ENCODE assay signal across 1 cellular context in the genomic region with DNA sequence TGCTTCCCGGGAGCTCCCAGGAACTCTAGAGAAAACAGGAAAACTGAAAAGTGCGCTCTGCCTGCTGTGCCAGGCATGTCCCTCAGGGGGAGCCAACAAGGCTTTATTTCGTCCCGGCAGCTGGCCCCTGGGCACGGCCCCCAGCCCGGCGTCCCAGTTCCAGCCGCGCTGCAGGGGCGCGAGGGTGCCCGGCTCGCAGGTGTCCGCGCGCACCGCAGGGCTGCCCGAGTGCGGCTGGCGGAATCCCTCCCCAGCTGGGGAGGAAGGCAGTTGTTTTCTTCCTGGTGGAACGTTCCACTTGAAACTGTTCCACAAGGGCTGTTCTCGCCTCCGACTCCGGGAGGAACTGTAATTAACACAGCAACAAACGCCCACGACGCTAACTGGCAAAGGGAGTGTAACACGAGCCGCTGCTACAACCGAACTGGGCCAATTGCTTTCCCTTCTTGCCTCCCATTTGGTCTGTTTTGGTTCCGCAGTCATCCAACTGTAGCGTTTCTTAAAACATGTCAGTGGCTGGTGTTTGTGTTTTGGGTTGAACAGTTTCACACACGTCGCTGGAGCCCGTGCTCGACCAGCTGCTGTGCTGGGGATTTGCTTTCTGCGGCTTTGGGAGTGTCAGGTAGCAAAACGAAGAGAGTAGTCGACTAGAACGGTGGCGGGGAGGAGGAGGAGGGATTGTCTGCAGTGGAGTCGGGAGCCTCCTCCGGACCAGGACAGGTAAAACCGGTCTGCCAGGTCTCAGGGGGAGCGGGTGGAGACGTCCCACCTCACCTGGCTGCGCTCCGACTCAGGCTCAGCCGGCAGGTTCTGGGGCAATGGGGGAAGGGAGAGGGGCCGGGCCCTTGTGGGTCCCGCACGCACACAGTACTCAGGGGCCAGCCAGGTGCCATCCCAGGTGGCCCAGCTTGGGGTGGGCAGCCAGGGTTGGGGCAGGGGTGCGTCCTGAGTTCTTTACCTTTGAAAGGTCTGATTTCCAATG.
A peak's percentile ranks its signal among the peaks of the same experiment; 100 is the strongest.
TF ChIP-seq lines count a peak whose summit lies in the region.

No MANE protein-coding gene starts in this region.

TF ChIP-seq in HEK293, 187 proteins besides CTCF, POLR2A, EP300 and RAD21 (continued from another document and continues in another):
- no peak for TF ChIP-seq ZNF391 (tag by site-specific recombination; IDR thresholded peaks at IDR 0.05; ENCODE audit: borderline replicate concordance, low read depth)
- no peak for TF ChIP-seq ZNF433 (tag by site-specific recombination; IDR thresholded peaks at IDR 0.05; ENCODE audit: low read depth)
- TF ChIP-seq, protein P1, sequence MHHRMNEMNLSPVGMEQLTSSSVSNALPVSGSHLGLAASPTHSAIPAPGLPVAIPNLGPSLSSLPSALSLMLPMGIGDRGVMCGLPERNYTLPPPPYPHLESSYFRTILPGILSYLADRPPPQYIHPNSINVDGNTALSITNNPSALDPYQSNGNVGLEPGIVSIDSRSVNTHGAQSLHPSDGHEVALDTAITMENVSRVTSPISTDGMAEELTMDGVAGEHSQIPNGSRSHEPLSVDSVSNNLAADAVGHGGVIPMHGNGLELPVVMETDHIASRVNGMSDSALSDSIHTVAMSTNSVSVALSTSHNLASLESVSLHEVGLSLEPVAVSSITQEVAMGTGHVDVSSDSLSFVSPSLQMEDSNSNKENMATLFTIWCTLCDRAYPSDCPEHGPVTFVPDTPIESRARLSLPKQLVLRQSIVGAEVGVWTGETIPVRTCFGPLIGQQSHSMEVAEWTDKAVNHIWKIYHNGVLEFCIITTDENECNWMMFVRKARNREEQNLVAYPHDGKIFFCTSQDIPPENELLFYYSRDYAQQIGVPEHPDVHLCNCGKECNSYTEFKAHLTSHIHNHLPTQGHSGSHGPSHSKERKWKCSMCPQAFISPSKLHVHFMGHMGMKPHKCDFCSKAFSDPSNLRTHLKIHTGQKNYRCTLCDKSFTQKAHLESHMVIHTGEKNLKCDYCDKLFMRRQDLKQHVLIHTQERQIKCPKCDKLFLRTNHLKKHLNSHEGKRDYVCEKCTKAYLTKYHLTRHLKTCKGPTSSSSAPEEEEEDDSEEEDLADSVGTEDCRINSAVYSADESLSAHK (tag by site-specific recombination; IDR thresholded peaks at IDR 0.05), result peak; percentile 96
- peak; percentile 82 for TF ChIP-seq ZNF202 (tag by site-specific recombination; IDR thresholded peaks at IDR 0.05; ENCODE audit: borderline replicate concordance)
- peak; percentile 99 for TF ChIP-seq IKZF3 (tag by site-specific recombination; IDR thresholded peaks at IDR 0.05)
- no peak for TF ChIP-seq ZNF174 (tag by site-specific recombination; IDR thresholded peaks at IDR 0.05)
- TF ChIP-seq ZNF548 (tag by site-specific recombination; IDR thresholded peaks at IDR 0.05), result no peak
- TF ChIP-seq ZIC2 (tag by site-specific recombination; IDR thresholded peaks at IDR 0.05), result peak; percentile 96
- peak; percentile 8; the same call in 1 of the 2 replicates for TF ChIP-seq ZNF654 (tag by site-specific recombination; IDR thresholded peaks at IDR 0.05; ENCODE audit: low read depth)
- TF ChIP-seq, protein P2, sequence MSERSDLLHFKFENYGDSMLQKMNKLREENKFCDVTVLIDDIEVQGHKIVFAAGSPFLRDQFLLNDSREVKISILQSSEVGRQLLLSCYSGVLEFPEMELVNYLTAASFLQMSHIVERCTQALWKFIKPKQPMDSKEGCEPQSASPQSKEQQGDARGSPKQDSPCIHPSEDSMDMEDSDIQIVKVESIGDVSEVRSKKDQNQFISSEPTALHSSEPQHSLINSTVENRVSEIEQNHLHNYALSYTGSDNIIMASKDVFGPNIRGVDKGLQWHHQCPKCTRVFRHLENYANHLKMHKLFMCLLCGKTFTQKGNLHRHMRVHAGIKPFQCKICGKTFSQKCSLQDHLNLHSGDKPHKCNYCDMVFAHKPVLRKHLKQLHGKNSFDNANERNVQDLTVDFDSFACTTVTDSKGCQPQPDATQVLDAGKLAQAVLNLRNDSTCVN (tag by site-specific recombination; optimal IDR thresholded peaks at IDR 0.05), result peak; percentile 92
- TF ChIP-seq HOXC10 (CRISPR knock-in tag; IDR thresholded peaks at IDR 0.05), result no peak
- no peak for TF ChIP-seq ZNF623 (tag by site-specific recombination; IDR thresholded peaks at IDR 0.05)
- no peak for TF ChIP-seq ZNF248 (tag by site-specific recombination; IDR thresholded peaks at IDR 0.05)
- no peak for TF ChIP-seq GLI4 (tag by site-specific recombination; IDR thresholded peaks at IDR 0.05)
- TF ChIP-seq, protein P3, sequence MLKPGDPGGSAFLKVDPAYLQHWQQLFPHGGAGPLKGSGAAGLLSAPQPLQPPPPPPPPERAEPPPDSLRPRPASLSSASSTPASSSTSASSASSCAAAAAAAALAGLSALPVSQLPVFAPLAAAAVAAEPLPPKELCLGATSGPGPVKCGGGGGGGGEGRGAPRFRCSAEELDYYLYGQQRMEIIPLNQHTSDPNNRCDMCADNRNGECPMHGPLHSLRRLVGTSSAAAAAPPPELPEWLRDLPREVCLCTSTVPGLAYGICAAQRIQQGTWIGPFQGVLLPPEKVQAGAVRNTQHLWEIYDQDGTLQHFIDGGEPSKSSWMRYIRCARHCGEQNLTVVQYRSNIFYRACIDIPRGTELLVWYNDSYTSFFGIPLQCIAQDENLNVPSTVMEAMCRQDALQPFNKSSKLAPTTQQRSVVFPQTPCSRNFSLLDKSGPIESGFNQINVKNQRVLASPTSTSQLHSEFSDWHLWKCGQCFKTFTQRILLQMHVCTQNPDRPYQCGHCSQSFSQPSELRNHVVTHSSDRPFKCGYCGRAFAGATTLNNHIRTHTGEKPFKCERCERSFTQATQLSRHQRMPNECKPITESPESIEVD (tag by site-specific recombination; IDR thresholded peaks at IDR 0.05), result peak; percentile 63
- peak; percentile 84 for TF ChIP-seq ZNF394 (tag by site-specific recombination; IDR thresholded peaks at IDR 0.05; ENCODE audit: borderline replicate concordance)
- no peak for TF ChIP-seq GFI1B (tag by site-specific recombination; IDR thresholded peaks at IDR 0.05)
- no peak for TF ChIP-seq ZNF23 (tag by site-specific recombination; IDR thresholded peaks at IDR 0.05; ENCODE audit: borderline replicate concordance)
- TF ChIP-seq ZNF211 (tag by site-specific recombination; IDR thresholded peaks at IDR 0.05; ENCODE audit: low read depth), result no peak
- no peak for TF ChIP-seq ZNF830 (tag by site-specific recombination; IDR thresholded peaks at IDR 0.05; ENCODE audit: low read depth)
- TF ChIP-seq, protein P4, sequence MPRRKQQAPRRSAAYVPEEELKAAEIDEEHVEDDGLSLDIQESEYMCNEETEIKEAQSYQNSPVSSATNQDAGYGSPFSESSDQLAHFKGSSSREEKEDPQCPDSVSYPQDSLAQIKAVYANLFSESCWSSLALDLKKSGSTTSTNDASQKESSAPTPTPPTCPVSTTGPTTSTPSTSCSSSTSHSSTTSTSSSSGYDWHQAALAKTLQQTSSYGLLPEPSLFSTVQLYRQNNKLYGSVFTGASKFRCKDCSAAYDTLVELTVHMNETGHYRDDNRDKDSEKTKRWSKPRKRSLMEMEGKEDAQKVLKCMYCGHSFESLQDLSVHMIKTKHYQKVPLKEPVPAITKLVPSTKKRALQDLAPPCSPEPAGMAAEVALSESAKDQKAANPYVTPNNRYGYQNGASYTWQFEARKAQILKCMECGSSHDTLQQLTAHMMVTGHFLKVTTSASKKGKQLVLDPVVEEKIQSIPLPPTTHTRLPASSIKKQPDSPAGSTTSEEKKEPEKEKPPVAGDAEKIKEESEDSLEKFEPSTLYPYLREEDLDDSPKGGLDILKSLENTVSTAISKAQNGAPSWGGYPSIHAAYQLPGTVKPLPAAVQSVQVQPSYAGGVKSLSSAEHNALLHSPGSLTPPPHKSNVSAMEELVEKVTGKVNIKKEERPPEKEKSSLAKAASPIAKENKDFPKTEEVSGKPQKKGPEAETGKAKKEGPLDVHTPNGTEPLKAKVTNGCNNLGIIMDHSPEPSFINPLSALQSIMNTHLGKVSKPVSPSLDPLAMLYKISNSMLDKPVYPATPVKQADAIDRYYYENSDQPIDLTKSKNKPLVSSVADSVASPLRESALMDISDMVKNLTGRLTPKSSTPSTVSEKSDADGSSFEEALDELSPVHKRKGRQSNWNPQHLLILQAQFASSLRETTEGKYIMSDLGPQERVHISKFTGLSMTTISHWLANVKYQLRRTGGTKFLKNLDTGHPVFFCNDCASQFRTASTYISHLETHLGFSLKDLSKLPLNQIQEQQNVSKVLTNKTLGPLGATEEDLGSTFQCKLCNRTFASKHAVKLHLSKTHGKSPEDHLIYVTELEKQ (tag by site-specific recombination; IDR thresholded peaks at IDR 0.05; ENCODE audit: borderline replicate concordance), result no peak
- TF ChIP-seq, protein P5, sequence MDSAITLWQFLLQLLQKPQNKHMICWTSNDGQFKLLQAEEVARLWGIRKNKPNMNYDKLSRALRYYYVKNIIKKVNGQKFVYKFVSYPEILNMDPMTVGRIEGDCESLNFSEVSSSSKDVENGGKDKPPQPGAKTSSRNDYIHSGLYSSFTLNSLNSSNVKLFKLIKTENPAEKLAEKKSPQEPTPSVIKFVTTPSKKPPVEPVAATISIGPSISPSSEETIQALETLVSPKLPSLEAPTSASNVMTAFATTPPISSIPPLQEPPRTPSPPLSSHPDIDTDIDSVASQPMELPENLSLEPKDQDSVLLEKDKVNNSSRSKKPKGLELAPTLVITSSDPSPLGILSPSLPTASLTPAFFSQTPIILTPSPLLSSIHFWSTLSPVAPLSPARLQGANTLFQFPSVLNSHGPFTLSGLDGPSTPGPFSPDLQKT (IDR thresholded peaks at IDR 0.05; ENCODE audit: borderline replicate concordance, low read depth, low read length), result no peak
- TF ChIP-seq ZNF324 (tag by site-specific recombination; IDR thresholded peaks at IDR 0.05), result no peak
- no peak for TF ChIP-seq ZSCAN23 (tag by site-specific recombination; IDR thresholded peaks at IDR 0.05)
- no peak for TF ChIP-seq ZNF658 (tag by site-specific recombination; IDR thresholded peaks at IDR 0.05)
- peak; percentile 62 for TF ChIP-seq KLF10 (tag by site-specific recombination; IDR thresholded peaks at IDR 0.05)
- TF ChIP-seq ZNF214 (tag by site-specific recombination; IDR thresholded peaks at IDR 0.05; ENCODE audit: borderline replicate concordance), result no peak
- no peak for TF ChIP-seq ZNF10 (tag by site-specific recombination; IDR thresholded peaks at IDR 0.05)
- no peak for TF ChIP-seq ZNF114 (tag by site-specific recombination; IDR thresholded peaks at IDR 0.05)
- TF ChIP-seq, protein P6, sequence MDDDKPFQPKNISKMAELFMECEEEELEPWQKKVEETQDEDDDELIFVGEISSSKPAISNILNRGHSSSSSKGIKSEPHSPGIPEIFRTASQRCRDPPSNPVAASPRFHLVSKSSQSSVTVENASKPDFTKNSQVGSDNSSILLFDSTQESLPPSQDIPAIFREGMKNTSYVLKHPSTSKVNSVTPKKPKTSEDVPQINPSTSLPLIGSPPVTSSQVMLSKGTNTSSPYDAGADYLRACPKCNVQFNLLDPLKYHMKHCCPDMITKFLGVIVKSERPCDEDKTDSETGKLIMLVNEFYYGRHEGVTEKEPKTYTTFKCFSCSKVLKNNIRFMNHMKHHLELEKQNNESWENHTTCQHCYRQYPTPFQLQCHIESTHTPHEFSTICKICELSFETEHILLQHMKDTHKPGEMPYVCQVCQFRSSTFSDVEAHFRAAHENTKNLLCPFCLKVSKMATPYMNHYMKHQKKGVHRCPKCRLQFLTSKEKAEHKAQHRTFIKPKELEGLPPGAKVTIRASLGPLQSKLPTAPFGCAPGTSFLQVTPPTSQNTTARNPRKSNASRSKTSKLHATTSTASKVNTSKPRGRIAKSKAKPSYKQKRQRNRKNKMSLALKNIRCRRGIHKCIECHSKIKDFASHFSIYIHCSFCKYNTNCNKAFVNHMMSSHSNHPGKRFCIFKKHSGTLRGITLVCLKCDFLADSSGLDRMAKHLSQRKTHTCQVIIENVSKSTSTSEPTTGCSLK (tag by site-specific recombination; IDR thresholded peaks at IDR 0.05), result no peak
- TF ChIP-seq ZNF146 (tag by site-specific recombination; IDR thresholded peaks at IDR 0.05), result no peak
- peak; percentile 12; the same call in 1 of the 2 replicates for TF ChIP-seq FEZF1 (tag by site-specific recombination; IDR thresholded peaks at IDR 0.05)
- TF ChIP-seq KLF7 (tag by site-specific recombination; IDR thresholded peaks at IDR 0.05; ENCODE audit: borderline replicate concordance), result peak; percentile 52; the same call in 1 of the 2 replicates
- TF ChIP-seq, protein P7, sequence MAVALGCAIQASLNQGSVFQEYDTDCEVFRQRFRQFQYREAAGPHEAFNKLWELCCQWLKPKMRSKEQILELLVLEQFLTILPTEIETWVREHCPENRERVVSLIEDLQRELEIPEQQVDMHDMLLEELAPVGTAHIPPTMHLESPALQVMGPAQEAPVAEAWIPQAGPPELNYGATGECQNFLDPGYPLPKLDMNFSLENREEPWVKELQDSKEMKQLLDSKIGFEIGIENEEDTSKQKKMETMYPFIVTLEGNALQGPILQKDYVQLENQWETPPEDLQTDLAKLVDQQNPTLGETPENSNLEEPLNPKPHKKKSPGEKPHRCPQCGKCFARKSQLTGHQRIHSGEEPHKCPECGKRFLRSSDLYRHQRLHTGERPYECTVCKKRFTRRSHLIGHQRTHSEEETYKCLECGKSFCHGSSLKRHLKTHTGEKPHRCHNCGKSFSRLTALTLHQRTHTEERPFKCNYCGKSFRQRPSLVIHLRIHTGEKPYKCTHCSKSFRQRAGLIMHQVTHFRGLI (tag by site-specific recombination; IDR thresholded peaks at IDR 0.05), result peak; percentile 14; the same call in 1 of the 2 replicates
- no peak for TF ChIP-seq ZNF626 (tag by site-specific recombination; IDR thresholded peaks at IDR 0.05)
- no peak for TF ChIP-seq ZNF560 (tag by site-specific recombination; IDR thresholded peaks at IDR 0.05; ENCODE audit: borderline replicate concordance)
- peak; percentile 88 for TF ChIP-seq ZFHX2 (tag by site-specific recombination; conservative IDR thresholded peaks at IDR 0.05)
- TF ChIP-seq ZNF610 (tag by site-specific recombination; IDR thresholded peaks at IDR 0.05; ENCODE audit: borderline replicate concordance), result no peak
- TF ChIP-seq SCRT2 (tag by site-specific recombination; IDR thresholded peaks at IDR 0.05), result peak; percentile 80
- TF ChIP-seq ZNF175 (tag by site-specific recombination; IDR thresholded peaks at IDR 0.05), result no peak
- TF ChIP-seq, protein P8, sequence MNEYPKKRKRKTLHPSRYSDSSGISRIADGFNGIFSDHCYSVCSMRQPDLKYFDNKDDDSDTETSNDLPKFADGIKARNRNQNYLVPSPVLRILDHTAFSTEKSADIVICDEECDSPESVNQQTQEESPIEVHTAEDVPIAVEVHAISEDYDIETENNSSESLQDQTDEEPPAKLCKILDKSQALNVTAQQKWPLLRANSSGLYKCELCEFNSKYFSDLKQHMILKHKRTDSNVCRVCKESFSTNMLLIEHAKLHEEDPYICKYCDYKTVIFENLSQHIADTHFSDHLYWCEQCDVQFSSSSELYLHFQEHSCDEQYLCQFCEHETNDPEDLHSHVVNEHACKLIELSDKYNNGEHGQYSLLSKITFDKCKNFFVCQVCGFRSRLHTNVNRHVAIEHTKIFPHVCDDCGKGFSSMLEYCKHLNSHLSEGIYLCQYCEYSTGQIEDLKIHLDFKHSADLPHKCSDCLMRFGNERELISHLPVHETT (tag by site-specific recombination; IDR thresholded peaks at IDR 0.05), result no peak
- TF ChIP-seq ZNF112 (tag by site-specific recombination; IDR thresholded peaks at IDR 0.05), result no peak
- no peak for TF ChIP-seq ZNF768 (tag by site-specific recombination; IDR thresholded peaks at IDR 0.05)
- TF ChIP-seq ZNF48 (tag by site-specific recombination; IDR thresholded peaks at IDR 0.05), result no peak
- peak; percentile 93 for TF ChIP-seq ZNF423 (tag by site-specific recombination; IDR thresholded peaks at IDR 0.05)
- TF ChIP-seq TRIM28 (IDR thresholded peaks at IDR 0.05; ENCODE audit: borderline replicate concordance, low read length), result peak; percentile 37; the same call in 1 of the 2 replicates
- no peak for TF ChIP-seq ZNF510 (tag by site-specific recombination; IDR thresholded peaks at IDR 0.05; ENCODE audit: insufficient replicate concordance)
